Comparison of ENCODE assay signal across 7 cellular contexts in the genomic region with DNA sequence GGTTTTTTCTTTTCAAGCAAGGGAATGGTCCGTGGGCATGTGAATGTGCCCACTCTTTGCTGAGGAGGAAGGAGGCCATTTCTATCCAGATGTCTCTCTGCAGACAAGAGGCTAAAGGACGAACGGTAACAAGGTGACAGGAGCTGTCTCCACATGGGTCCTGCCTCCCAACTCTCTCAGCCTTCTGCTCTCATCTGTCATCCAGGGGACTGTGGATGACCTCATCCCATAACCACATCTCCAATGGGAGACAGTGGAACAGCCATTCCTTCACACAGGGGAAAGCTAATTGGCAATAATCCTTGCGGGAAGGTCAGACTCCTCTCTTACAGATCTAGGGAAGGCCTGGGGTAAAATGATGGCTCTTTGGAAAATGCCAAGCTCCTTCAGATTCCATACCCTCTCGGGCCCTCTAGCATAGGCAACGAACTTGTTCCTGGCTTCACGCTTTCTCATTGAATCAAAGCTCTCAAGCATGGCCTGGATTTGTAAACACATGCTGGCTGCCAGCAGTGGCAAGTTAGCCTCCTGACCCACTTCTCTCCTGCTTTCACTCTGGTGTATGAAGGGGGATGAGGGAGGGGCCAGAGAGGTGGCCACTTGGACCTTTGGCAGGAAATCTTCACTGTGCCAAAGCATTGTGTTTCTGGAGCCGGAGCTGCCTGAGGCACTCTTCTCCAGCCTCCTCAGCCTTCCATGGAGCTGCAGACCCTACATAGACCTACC.
DNase-seq lines count a peak whose midpoint lies in the region; ATAC-seq and TF ChIP-seq lines count a peak whose summit lies in the region.
"Not testable (repeated sequence)": the region's sequence is repeated elsewhere in the genome, so short reads cannot be mapped to it uniquely, and the experiment has no call there.

No MANE protein-coding gene starts in this region.

- ATAC-seq in IMR-90 (ENCODE audit: low read depth), result peak; percentile 27
- ATAC-seq in heart left ventricle, result peak; percentile 34 to 58 (median 40)
- peak; percentile 30 to 65 for ATAC-seq in right cardiac atrium
- peak; percentile 51 to 79 (median 78) for ATAC-seq in right lobe of liver
- ATAC-seq in sciatic nerve, result peak; percentile 41
- peak; percentile 54 for ATAC-seq in upper lobe of right lung

- dilution Hi-C loops in IMR-90 (cut with HindIII; ENCODE audit: low sequenced_read_pairs, unreplicated experiment), result not testable (repeated sequence)

- H2BK120ac ChIP-seq in IMR-90 (ENCODE audit: low read depth, low read length), result not testable (repeated sequence)

- not testable (repeated sequence) for H3K27ac ChIP-seq in IMR-90 (ENCODE audit: insufficient read depth, low read length); right cardiac atrium (ENCODE audit: low read length); upper lobe of right lung
- peak overlapping the region in 3 of 12 donors; percentile 37 to 63 (median 59) for H3K27ac ChIP-seq in heart left ventricle
- H3K27ac ChIP-seq in right lobe of liver, result peak overlapping the region in 2 of 3 donors; percentile 26 to 68

- not testable (repeated sequence) for H2AK9ac ChIP-seq in IMR-90 (replicated peaks; ENCODE audit: low read depth, low read length, poor library complexity)

- not testable (repeated sequence) for H2BK5ac ChIP-seq in IMR-90 (ENCODE audit: low read depth, low read length, poor library complexity, severe bottlenecking)

- not testable (repeated sequence) for H2BK15ac ChIP-seq in IMR-90 (ENCODE audit: low read depth, low read length)

- no CpG with 5 or more reads among the region's 8 CpGs for WGBS in IMR-90 (ENCODE audit: extremely low coverage in 2 of 2, insufficient read length in 1 of 2), 2 experiments
- WGBS in heart left ventricle, 4 donors, result 29 to 51% (median 41%) methylated on average over 2 to 6 of the region's 8 CpGs
- 41% methylated on average over 6 of the region's 8 CpGs for WGBS in right cardiac atrium
- 8% methylated on average over 3 of the region's 8 CpGs for WGBS in right lobe of liver (ENCODE audit: insufficient coverage, low coverage, low lambda C conversion rate, missing lambda C conversion rate)

- not testable (repeated sequence) for H3K4me2 ChIP-seq in IMR-90 (ENCODE audit: low read depth, low read length)

- not testable (repeated sequence) for BruUV-seq in IMR-90 (replicated peaks; lab: Mats Ljungman, UMichigan)

- intact Hi-C loops in IMR-90 (cut with micrococcal nuclease); heart left ventricle (cut with DNase I); right cardiac atrium (cut with DNase I); right lobe of liver (cut with DNase I); sciatic nerve (cut with DNase I); upper lobe of right lung (cut with DNase I): not testable (repeated sequence)

- H2AFZ ChIP-seq in IMR-90 (replicated peaks; ENCODE audit: low read length, poor library complexity), result not testable (repeated sequence)

- H3K4me3 ChIP-seq in IMR-90 (ENCODE audit: insufficient read depth, low read depth, low read length); heart left ventricle; right cardiac atrium (ENCODE audit: low read length); right lobe of liver; upper lobe of right lung: not testable (repeated sequence)

- H3K4me1 ChIP-seq in IMR-90 (ENCODE audit: control insufficient read depth, insufficient read depth, low read length); heart left ventricle; right cardiac atrium (ENCODE audit: control insufficient read depth, insufficient read depth, low read length); right lobe of liver; upper lobe of right lung: not testable (repeated sequence)

- POLR2A ChIA-PET in IMR-90 (lab: Charles Lee; ENCODE audit: unreplicated experiment), result not testable (repeated sequence)

- not testable (repeated sequence) for H4K20me1 ChIP-seq in IMR-90 (ENCODE audit: insufficient read depth, low read length)

- H3K36me3 ChIP-seq in IMR-90 (ENCODE audit: control insufficient read depth, insufficient read depth, low read length); heart left ventricle; right lobe of liver; upper lobe of right lung: not testable (repeated sequence)

- not testable (repeated sequence) for H4K8ac ChIP-seq in IMR-90 (ENCODE audit: low read depth in 2 of 2, low read length in 2 of 2)

- H3K9me1 ChIP-seq in IMR-90 (ENCODE audit: insufficient read depth, low read length), result not testable (repeated sequence)

- not testable (repeated sequence) for H3K4me3 Mint-ChIP-seq in chondrocyte (ENCODE audit: unreplicated experiment)

- not testable (repeated sequence) for H3K56ac ChIP-seq in IMR-90 (ENCODE audit: extremely low read depth, insufficient read depth, low read length)

- not testable (repeated sequence) for TF ChIP-seq RAD21 in IMR-90 (IDR thresholded peaks at IDR 0.05; ENCODE audit: low read length)

- not testable (repeated sequence) for H2AK5ac ChIP-seq in IMR-90 (ENCODE audit: low read depth, low read length)

- not testable (repeated sequence) for H2BK20ac ChIP-seq in IMR-90 (ENCODE audit: low read depth, low read length)

- H3K79me1 ChIP-seq in IMR-90 (ENCODE audit: low read depth in 1 of 2, low read length in 2 of 2), result not testable (repeated sequence)

- in situ Hi-C loops in IMR-90 (cut with MboI; ENCODE audit: low sequenced_read_pairs), result not testable (repeated sequence)

- not testable (repeated sequence) for H3K27me3 ChIP-seq in IMR-90 (ENCODE audit: control insufficient read depth, insufficient read depth, low read length); heart left ventricle; right cardiac atrium (ENCODE audit: control insufficient read depth, insufficient read depth); right lobe of liver; upper lobe of right lung

- CTCF ChIA-PET in IMR-90 (lab: Yijun Ruan, JAX), result not testable (repeated sequence)

- not testable (repeated sequence) for H3K4me1 Mint-ChIP-seq in chondrocyte (ENCODE audit: low read depth)

- DNase-seq in IMR-90; chondrocyte (ENCODE audit: low spot score); sciatic nerve (ENCODE audit: low spot score); upper lobe of right lung: not testable (repeated sequence)
- DNase-seq in heart left ventricle (peak in 1 of 5 donors; percentile 24), right cardiac atrium (peak in 1 of 3 donors; percentile 2), right lobe of liver (peak in 1 of 3 donors; percentile 33)

- not testable (repeated sequence) for H3K9me3 Mint-ChIP-seq in chondrocyte (ENCODE audit: low read depth)

- H3K23ac ChIP-seq in IMR-90 (ENCODE audit: low read depth, low read length), result not testable (repeated sequence)

- H4K91ac ChIP-seq in IMR-90 (ENCODE audit: insufficient read depth, low read depth, low read length), result not testable (repeated sequence)

- not testable (repeated sequence) for H4K5ac ChIP-seq in IMR-90 (ENCODE audit: low read depth, low read length)

- H3K18ac ChIP-seq in IMR-90 (ENCODE audit: low read depth, low read length), result not testable (repeated sequence)

- not testable (repeated sequence) for H3K27me3 Mint-ChIP-seq in chondrocyte (ENCODE audit: low read depth)

- H3K9me3 ChIP-seq in IMR-90 (ENCODE audit: control insufficient read depth, insufficient read depth, low read length); heart left ventricle; right cardiac atrium (ENCODE audit: control insufficient read depth, low read length); right lobe of liver; upper lobe of right lung: not testable (repeated sequence)

- not testable (repeated sequence) for TF ChIP-seq POLR2A in IMR-90 (IDR thresholded peaks at IDR 0.05; ENCODE audit: low read depth, low read length); heart left ventricle (IDR thresholded peaks at IDR 0.05); right lobe of liver (IDR thresholded peaks at IDR 0.05)

- not testable (repeated sequence) for TF ChIP-seq CTCF in IMR-90 (conservative IDR thresholded peaks at IDR 0.05; ENCODE audit: low read depth, low read length); chondrocyte (IDR thresholded peaks at IDR 0.05); heart left ventricle (IDR thresholded peaks at IDR 0.05); right lobe of liver (IDR thresholded peaks at IDR 0.05); upper lobe of right lung (IDR thresholded peaks at IDR 0.05)

- not testable (repeated sequence) for H3K9ac ChIP-seq in IMR-90 (ENCODE audit: low read depth, low read length)

- not testable (repeated sequence) for H3K36me3 Mint-ChIP-seq in chondrocyte (ENCODE audit: low read depth)

- H3K27ac Mint-ChIP-seq in chondrocyte (ENCODE audit: unreplicated experiment), result peak overlapping the region; percentile 45

- H3K4ac ChIP-seq in IMR-90 (ENCODE audit: low read depth, low read length), result not testable (repeated sequence)

- H3K14ac ChIP-seq in IMR-90 (replicated peaks; ENCODE audit: low read depth, low read length), result not testable (repeated sequence)

Comparison
In these comparisons a context has a peak if more than half of its experiments do, and no peak if none do; other contexts are left out.
1. ATAC-seq: peak in every context shown above with its lines; median percentile 78 in right lobe of liver; 54 in upper lobe of right lung; 48 in right cardiac atrium; 41 in sciatic nerve; 40 in heart left ventricle; 27 in IMR-90.